In genomic region chr19:12015015-12015752, GRCh38 we compare ENCODE assay signal across 24 cellular contexts. TPM values are rescaled to one million over a fixed set of nuclear protein-coding genes. Genes with fewer than 3 reads are reported as not detected.
DNase-seq lines count a peak whose midpoint lies in the region; ATAC-seq and TF ChIP-seq lines count a peak whose summit lies in the region.
"Had no signal": no experiment of that assay in that cellular context is flagged by ENCODE, and none has a peak within 500 bp of the region (broad histone marks: within the 10 kb centered on the region; RNA-seq: fewer than 3 reads in every experiment).

No MANE protein-coding gene starts in this region.

- H3K9ac ChIP-seq in BLaER1 treated with 17β-estradiol and CSF1 and Interleukin-3, amounts not matched to agents 10 nM and 100 nM = no peak overlapping the region
- H3K9ac ChIP-seq in fibroblast of lung (ENCODE audit: insufficient read depth, low read length) = no peak overlapping the region
- no peak overlapping the region for H3K9ac ChIP-seq in skeletal muscle tissue (ENCODE audit: low read depth in 1 of 3, low read length in 3 of 3)

- no peak overlapping the region for H3K27ac ChIP-seq in BLaER1 treated with 17β-estradiol and CSF1 and Interleukin-3, amounts not matched to agents 10 nM and 100 nM
- H3K27ac ChIP-seq in fibroblast of lung (ENCODE audit: insufficient read depth, low read length) (no peak overlapping the region), skeletal muscle tissue (ENCODE audit: low read depth, low read length) (no peak overlapping the region)
- H3K27ac ChIP-seq: HL-60, Peyer's patch, SK-N-MC had no signal

- no peak for TF ChIP-seq CTCF in fibroblast of lung (conservative IDR thresholded peaks at IDR 0.05 in 1 of 2, IDR thresholded peaks at IDR 0.05 in 1 of 2; ENCODE audit: low read depth in 1 of 2, low read length in 2 of 2)

- H3K4me1 ChIP-seq in BLaER1 treated with 17β-estradiol and CSF1 and Interleukin-3, amounts not matched to agents 10 nM and 100 nM = no peaks in the 10 kb centered on the region
- H3K4me1 ChIP-seq in fibroblast of lung (ENCODE audit: control insufficient read depth, extremely low read depth, insufficient read depth, low read length) (no peaks in the 10 kb centered on the region), skeletal muscle tissue (ENCODE audit: control insufficient read depth in 3 of 3, insufficient read depth in 3 of 3, low read length in 3 of 3) (no peaks in the 10 kb centered on the region)
- H3K4me1 ChIP-seq: Peyer's patch had no signal

- H3K4me2 ChIP-seq in BLaER1 treated with 17β-estradiol and CSF1 and Interleukin-3, amounts not matched to agents 10 nM and 100 nM = no peak overlapping the region
- no peak overlapping the region for H3K4me2 ChIP-seq in fibroblast of lung (ENCODE audit: extremely low read depth, insufficient read depth, low read length)
- H3K4me2 ChIP-seq: GM23338 had no signal

- ATAC-seq in HG03175 (IDR thresholded peaks at IDR 0.05; ENCODE audit: unreplicated experiment) (no peak), HG03196 (IDR thresholded peaks at IDR 0.05; ENCODE audit: unreplicated experiment) (no peak), HG03565 (IDR thresholded peaks at IDR 0.05; ENCODE audit: unreplicated experiment) (no peak), HG02588 (IDR thresholded peaks at IDR 0.05; ENCODE audit: unreplicated experiment) (no peak)
- ATAC-seq: GM12878, GM23338, Right ventricle myocardium inferior had no signal

- peaks cover 94 to 98% (median 97%) of the 10 kb centered on the region in 11 experiments for H3K36me3 ChIP-seq in BLaER1 treated with 17β-estradiol and CSF1 and Interleukin-3, amounts not matched to agents 10 nM and 100 nM
- H3K36me3 ChIP-seq in fibroblast of lung (ENCODE audit: control insufficient read depth, insufficient read depth, low read length) = peaks cover 1% of the 10 kb centered on the region
- peaks cover 40 to 49% (median 43%) of the 10 kb centered on the region in 3 donors for H3K36me3 ChIP-seq in skeletal muscle tissue (ENCODE audit: control insufficient read depth in 3 of 3, insufficient read depth in 3 of 3, low read length in 3 of 3)

- DNase-seq in OCI-M1 (lab: John Stamatoyannopoulos, UW) (peak; percentile 40), fibroblast of lung (ENCODE audit: low read depth in 2 of 2) (peak; percentile 3 to 14)
- DNase-seq: CD8-positive, alpha-beta memory T cell; DMS79 treated with DMSO at 0.1 percent for 48 hours; NCI-H1048; NCI-H1436 treated with DMSO at 0.1 percent for 48 hours; NCI-H2029 treated with DMSO at 0.1 percent for 48 hours; NCI-H82; Peyer's patch had no signal

- peaks cover 98 to 100% (median 100%) of the 10 kb centered on the region in 11 experiments for H3K9me3 ChIP-seq in BLaER1 treated with 17β-estradiol and CSF1 and Interleukin-3, amounts not matched to agents 10 nM and 100 nM (replicated peaks in 1 of 11)
- H3K9me3 ChIP-seq in fibroblast of lung (ENCODE audit: control insufficient read depth, insufficient read depth, low read depth, low read length) = peaks cover 4% of the 10 kb centered on the region
- peaks cover 23 to 33% (median 26%) of the 10 kb centered on the region in 3 donors for H3K9me3 ChIP-seq in skeletal muscle tissue (ENCODE audit: control insufficient read depth in 3 of 3, low read length in 3 of 3)

- peak overlapping the region; percentile 12 to 55 (median 30); a peak in 13 of 20 replicates for H3K4me3 ChIP-seq in BLaER1 treated with 17β-estradiol and CSF1 and Interleukin-3, amounts not matched to agents 10 nM and 100 nM
- H3K4me3 ChIP-seq in fibroblast of lung (replicated peaks in 1 of 4; ENCODE audit: control extremely low read depth in 1 of 4, insufficient read depth in 1 of 4, low read depth in 3 of 4, low read length in 4 of 4) = no peak overlapping the region
- H3K4me3 ChIP-seq in skeletal muscle tissue (ENCODE audit: low read length in 3 of 3) = peak overlapping the region in 2 of 3 donors; percentile 7 to 33
- H3K4me3 ChIP-seq: GM12878, GM23338, Peyer's patch, SK-N-MC had no signal

- no peak overlapping the region for H2AFZ ChIP-seq in fibroblast of lung (ENCODE audit: low read length)
- H2AFZ ChIP-seq: GM23338 had no signal

- no peaks in the 10 kb centered on the region for H3K79me2 ChIP-seq in fibroblast of lung (ENCODE audit: control insufficient read depth, insufficient read depth, low read length)

- H4K20me1 ChIP-seq in BLaER1 treated with 17β-estradiol and CSF1 and Interleukin-3, amounts not matched to agents 10 nM and 100 nM = no peaks in the 10 kb centered on the region
- no peaks in the 10 kb centered on the region for H4K20me1 ChIP-seq in fibroblast of lung (ENCODE audit: control insufficient read depth, extremely low read depth, insufficient read depth, low read length)

- H3K27me3 ChIP-seq in BLaER1 treated with 17β-estradiol and CSF1 and Interleukin-3, amounts not matched to agents 10 nM and 100 nM = 0 out of 22 replicates have a peak, but pooled peaks cover 0 to 4% (median 0%) of the 10 kb centered on the region in 11 experiments
- H3K27me3 ChIP-seq in fibroblast of lung (ENCODE audit: control insufficient read depth, insufficient read depth, low read length) = no peaks in the 10 kb centered on the region
- no peaks in the 10 kb centered on the region for H3K27me3 ChIP-seq in skeletal muscle tissue (ENCODE audit: control insufficient read depth in 3 of 3, insufficient read depth in 3 of 3, low read length in 3 of 3)
- H3K27me3 ChIP-seq: Peyer's patch had no signal

RNA-seq across cellular contexts. Expression of gene ZNF433, which starts 20.3 kb away (rescaled TPM):
- 5.1 and 8.9 TPM in 2 replicates for total RNA-seq in fibroblast of lung
- 2.6 and 2.9 TPM in 2 replicates for polyA plus RNA-seq in fibroblast of lung
- 2.6 and 2.9 TPM in 2 replicates for polyA plus RNA-seq in fibroblast of lung (2012)
- polyA minus RNA-seq in fibroblast of lung (ENCODE audit: low replicate concordance) = 0.71 and 1.9 TPM in 2 replicates
- total RNA-seq in skeletal muscle tissue = 4.2 TPM
- total RNA-seq: NCI-H460 had no signal

RNA-seq across cellular contexts. Expression of gene ZNF878, which starts 37.6 kb away (rescaled TPM):
- total RNA-seq in fibroblast of lung (under 0.01 TPM in 1 of 2 replicates, not detected in the other), skeletal muscle tissue (0.52 TPM)
- 0.07 and 0.16 TPM in 2 replicates for polyA plus RNA-seq in fibroblast of lung
- 0.12 TPM in 1 of 2 replicates, not detected in the other for polyA plus RNA-seq in fibroblast of lung (2012)
- polyA minus RNA-seq in fibroblast of lung (ENCODE audit: low replicate concordance) = not detected in 2 replicates
- total RNA-seq: A172, MCF 10A, NCI-H460, Peyer's patch had no signal
- polyA plus RNA-seq: BJ had no signal

RNA-seq across cellular contexts. Expression of gene ZNF844, which starts 49.3 kb away (rescaled TPM):
- 8.2 and 15.4 TPM in 2 replicates for total RNA-seq in fibroblast of lung
- 4.2 and 4.7 TPM in 2 replicates for polyA plus RNA-seq in fibroblast of lung
- polyA plus RNA-seq in fibroblast of lung (2012) = 2.5 TPM in 2 replicates
- 4.8 and 5.5 TPM in 2 replicates for polyA minus RNA-seq in fibroblast of lung (ENCODE audit: low replicate concordance)
- total RNA-seq in skeletal muscle tissue = 9.4 TPM
- total RNA-seq: A172, MCF 10A, NCI-H460 had no signal

RNA-seq across cellular contexts. Expression of gene ZNF763, which starts 50.3 kb away (rescaled TPM):
- total RNA-seq in fibroblast of lung (1.3 and 2.5 TPM in 2 replicates), skeletal muscle tissue (2.1 TPM)
- polyA plus RNA-seq in fibroblast of lung = 0.94 and 1.6 TPM in 2 replicates
- polyA plus RNA-seq in fibroblast of lung (2012) = 0.51 and 0.55 TPM in 2 replicates
- not detected in 2 replicates for polyA minus RNA-seq in fibroblast of lung (ENCODE audit: low replicate concordance)
- total RNA-seq: NCI-H460 had no signal

Comparison
In these comparisons a context has a peak if more than half of its experiments do, and no peak if none do; other contexts are left out.
1. H3K4me3 ChIP-seq: peak in BLaER1 treated with 17β-estradiol and CSF1 and Interleukin-3, amounts not matched to agents 10 nM and 100 nM (10 of 10) and skeletal muscle tissue (2 of 3); none in fibroblast of lung (0 of 4).